18 cellular contexts compared by ENCODE assay signal in the genomic region with DNA sequence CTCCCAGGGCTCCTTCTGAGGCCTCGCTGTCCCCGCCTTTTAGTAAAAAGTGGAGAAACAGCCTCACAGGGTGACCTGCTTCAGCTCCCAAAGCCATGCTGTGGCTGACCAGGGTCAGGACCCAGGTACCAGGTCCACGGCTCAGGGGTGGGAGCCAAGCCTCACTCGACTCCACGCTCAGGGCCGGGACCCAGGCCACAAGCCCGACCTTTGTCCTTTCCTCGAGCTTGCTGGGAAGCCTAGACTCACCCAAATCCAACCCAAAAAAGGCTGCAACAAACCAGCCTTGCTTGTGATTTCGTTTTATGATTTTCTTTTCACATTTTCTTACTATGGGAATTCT. TPM values are rescaled to one million over a fixed set of nuclear protein-coding genes. Genes with fewer than 3 reads are reported as not detected.
A peak's percentile ranks its signal among the peaks of the same experiment; 100 is the strongest.
DNase-seq lines count a peak whose midpoint lies in the region; ATAC-seq and TF ChIP-seq lines count a peak whose summit lies in the region.
"Had no signal": no experiment of that assay in that cellular context is flagged by ENCODE, and none has a peak within 500 bp of the region (broad histone marks: within the 10 kb centered on the region; RNA-seq: fewer than 3 reads in every experiment).

No MANE protein-coding gene starts in this region.

- H3K23ac ChIP-seq in mesenchymal stem cell (ENCODE audit: low read length in 2 of 2) = no peak overlapping the region

- intact Hi-C loops in heart right ventricle (cut with DNase I) = loop anchor here in 9 of 10 donors (1.0 to 10.0 kb wide), 7 partner anchors 59 to 239 kb away; partner anchors contain the start of gene PDE9A (in 3 of the 9)
- intact Hi-C loops in cardiac septum (cut with DNase I) = loop anchor here (2.0 kb wide), 1 partner anchor 225 kb away; no protein-coding TSS in a partner anchor
- intact Hi-C loops in left lung (cut with DNase I) = no loop called here

- H2BK15ac ChIP-seq in mesenchymal stem cell (ENCODE audit: low read depth, poor library complexity, severe bottlenecking) = peak overlapping the region; percentile 12

- H3K27ac Mint-ChIP-seq in brain (peak overlapping the region in 3 of 5 experiments; percentile 9 to 77 (median 31)), osteocyte (ENCODE audit: unreplicated experiment) (no peak overlapping the region)
- H3K27ac Mint-ChIP-seq: activated naive CD4-positive, alpha-beta T cell treated with anti-CD3 and anti-CD28 coated beads, Interleukin-2, amount 50 U/mL, for 24 hours; B cell; mesothelial cell of epicardium had no signal

- no peaks in the 10 kb centered on the region for H4K20me1 ChIP-seq in smooth muscle cell (ENCODE audit: low read depth)

- H3K9me3 Mint-ChIP-seq in brain (peaks cover 6 to 18% (median 9%) of the 10 kb centered on the region in 5 experiments), osteocyte (ENCODE audit: unreplicated experiment) (peaks cover 9% of the 10 kb centered on the region)
- H3K9me3 Mint-ChIP-seq: activated naive CD4-positive, alpha-beta T cell treated with anti-CD3 and anti-CD28 coated beads, Interleukin-2, amount 50 U/mL, for 24 hours; naive thymus-derived CD4-positive, alpha-beta T cell had no signal

- H2BK12ac ChIP-seq in mesenchymal stem cell (ENCODE audit: low read length in 2 of 2) = no peak overlapping the region

- H3K4me3 ChIP-seq in heart right ventricle (no peak overlapping the region), mesenchymal stem cell (ENCODE audit: insufficient read depth in 1 of 2, low read depth in 1 of 2, low read length in 2 of 2) (no peak overlapping the region), smooth muscle cell (no peak overlapping the region), left lung (no peak overlapping the region)
- H3K4me3 ChIP-seq: ovary had no signal

- TF ChIP-seq CTCF in heart right ventricle (IDR thresholded peaks at IDR 0.05) (no peak), brain (conservative IDR thresholded peaks at IDR 0.05) (no peak), smooth muscle cell (IDR thresholded peaks at IDR 0.05; ENCODE audit: borderline replicate concordance, insufficient read depth, poor library complexity, severe bottlenecking) (no peak), left lung (IDR thresholded peaks at IDR 0.05) (no peak), osteocyte (IDR thresholded peaks at IDR 0.05) (no peak)

- H3K27ac ChIP-seq in heart right ventricle (no peak overlapping the region), mesenchymal stem cell (ENCODE audit: low read length, poor library complexity, severe bottlenecking) (no peak overlapping the region), smooth muscle cell (ENCODE audit: low read depth) (no peak overlapping the region), left lung (no peak overlapping the region)
- H3K27ac ChIP-seq: coronary artery, esophagus squamous epithelium, ovary, upper lobe of left lung had no signal

- WGBS in heart right ventricle, 2 donors = 79 to 84% methylated on average over 9 of the region's 9 CpGs
- 77% methylated on average over 9 of the region's 9 CpGs for WGBS in mesenchymal stem cell
- 89% methylated on average over 9 of the region's 9 CpGs for WGBS in smooth muscle cell (ENCODE audit: low lambda C conversion rate)

- no peak for DNase-seq in heart right ventricle
- no peak for DNase-seq in cardiac septum (ENCODE audit: low spot score)
- DNase-seq in mesenchymal stem cell = no peak
- DNase-seq in smooth muscle cell (lab: John Stamatoyannopoulos, UW; ENCODE audit: unreplicated experiment) = no peak
- DNase-seq in left lung = no peak
- DNase-seq in OCI-M1 (lab: John Stamatoyannopoulos, UW) = no peak
- no peak for DNase-seq in osteocyte (ENCODE audit: extremely low spot score, unreplicated experiment)
- DNase-seq: esophagus squamous epithelium, NCI-H1048, NCI-H187 treated with DMSO at 0.1 percent for 48 hours had no signal

- no peak overlapping the region for H3K18ac ChIP-seq in mesenchymal stem cell (ENCODE audit: low read depth in 1 of 2, low read length in 2 of 2)

- H2BK120ac ChIP-seq in mesenchymal stem cell (ENCODE audit: low read depth, low read length) = no peak overlapping the region

- H3K9ac ChIP-seq in mesenchymal stem cell (ENCODE audit: low read length) (no peak overlapping the region), smooth muscle cell (ENCODE audit: low read depth) (no peak overlapping the region)

- no peak overlapping the region for H3K4ac ChIP-seq in mesenchymal stem cell (ENCODE audit: low read depth in 1 of 2, low read length in 2 of 2)

- H2BK5ac ChIP-seq in mesenchymal stem cell (ENCODE audit: low read depth, low read length, poor library complexity, severe bottlenecking) = no peak overlapping the region

- no peaks in the 10 kb centered on the region for H3F3A ChIP-seq in smooth muscle cell (ENCODE audit: low read depth)

- peaks cover 23% of the 10 kb centered on the region for H3K4me1 Mint-ChIP-seq in brain
- H3K4me1 Mint-ChIP-seq in osteocyte (ENCODE audit: unreplicated experiment) = no peaks in the 10 kb centered on the region

- H3K9me3 ChIP-seq in heart right ventricle (peaks cover 0 to 13% (median 0%) of the 10 kb centered on the region in 11 donors), mesenchymal stem cell (ENCODE audit: control insufficient read depth, low read length) (peaks cover 12% of the 10 kb centered on the region), smooth muscle cell (replicated peaks; ENCODE audit: low read depth) (no peaks in the 10 kb centered on the region), left lung (peaks cover 0 to 1% of the 10 kb centered on the region in 2 donors)
- H3K9me3 ChIP-seq: esophagus squamous epithelium, ovary, upper lobe of left lung had no signal

- no peak overlapping the region for H2AK5ac ChIP-seq in mesenchymal stem cell (ENCODE audit: low read length, severe bottlenecking)

- H3K4me3 Mint-ChIP-seq in brain (no peak overlapping the region), osteocyte (ENCODE audit: unreplicated experiment) (no peak overlapping the region)
- H3K4me3 Mint-ChIP-seq: activated naive CD4-positive, alpha-beta T cell treated with anti-CD3 and anti-CD28 coated beads, Interleukin-2, amount 50 U/mL, for 24 hours; B cell; mesothelial cell of epicardium had no signal

- H4K91ac ChIP-seq in mesenchymal stem cell (ENCODE audit: low read length) = no peak overlapping the region

- H3K79me1 ChIP-seq in mesenchymal stem cell (replicated peaks; ENCODE audit: low read length, poor library complexity, severe bottlenecking) = no peaks in the 10 kb centered on the region

- no peak overlapping the region for H4K8ac ChIP-seq in mesenchymal stem cell (ENCODE audit: low read length)

- ATAC-seq in heart right ventricle (peak in 5 of 8 donors; percentile 18 to 45 (median 29)), left lung (no peak)

- no peaks in the 10 kb centered on the region for H3K36me3 Mint-ChIP-seq in brain
- H3K36me3 Mint-ChIP-seq in osteocyte (ENCODE audit: unreplicated experiment) = no peaks in the 10 kb centered on the region
- H3K36me3 Mint-ChIP-seq: activated naive CD4-positive, alpha-beta T cell treated with anti-CD3 and anti-CD28 coated beads, Interleukin-2, amount 50 U/mL, for 24 hours; mesothelial cell of epicardium; naive thymus-derived CD4-positive, alpha-beta T cell had no signal

- H3K4me1 ChIP-seq in heart right ventricle = peaks cover 0 to 11% (median 8%) of the 10 kb centered on the region in 9 donors
- peaks cover 3% of the 10 kb centered on the region for H3K4me1 ChIP-seq in mesenchymal stem cell (ENCODE audit: control insufficient read depth, insufficient read depth, low read depth, low read length)
- no peaks in the 10 kb centered on the region for H3K4me1 ChIP-seq in smooth muscle cell (ENCODE audit: low read depth)
- H3K4me1 ChIP-seq in left lung = peaks cover 0 to 9% of the 10 kb centered on the region in 2 donors

- H2AFZ ChIP-seq in mesenchymal stem cell (ENCODE audit: low read depth, low read length) = no peak overlapping the region
- no peak overlapping the region for H2AFZ ChIP-seq in smooth muscle cell (ENCODE audit: low read depth)

- H3K79me2 ChIP-seq in smooth muscle cell (ENCODE audit: low read depth) = no peaks in the 10 kb centered on the region

- H3K14ac ChIP-seq in mesenchymal stem cell (ENCODE audit: low read length in 2 of 2) = no peak overlapping the region

- H3K4me2 ChIP-seq in mesenchymal stem cell (ENCODE audit: low read length, poor library complexity, severe bottlenecking) (no peak overlapping the region), smooth muscle cell (peak overlapping the region; percentile 80)

- H3K27me3 ChIP-seq in heart right ventricle (peaks cover 4 to 24% (median 12%) of the 10 kb centered on the region in 7 donors), mesenchymal stem cell (ENCODE audit: control insufficient read depth in 1 of 2, insufficient read depth in 1 of 2, low read length in 2 of 2) (peaks cover 23 to 63% of the 10 kb centered on the region in 2 experiments), smooth muscle cell (ENCODE audit: low read depth) (no peaks in the 10 kb centered on the region), left lung (peaks cover 0 to 12% of the 10 kb centered on the region in 2 donors)
- H3K27me3 ChIP-seq: ovary, upper lobe of left lung had no signal

- H3K36me3 ChIP-seq in heart right ventricle (no peaks in the 10 kb centered on the region), mesenchymal stem cell (ENCODE audit: control insufficient read depth in 1 of 2, insufficient read depth in 2 of 2, low read depth in 1 of 2, low read length in 2 of 2) (no peaks in the 10 kb centered on the region), smooth muscle cell (ENCODE audit: low read depth) (no peaks in the 10 kb centered on the region), left lung (no peaks in the 10 kb centered on the region)
- H3K36me3 ChIP-seq: esophagus squamous epithelium, ovary, upper lobe of left lung had no signal

- peaks cover 3% of the 10 kb centered on the region for H3K27me3 Mint-ChIP-seq in brain
- peaks cover 5% of the 10 kb centered on the region for H3K27me3 Mint-ChIP-seq in osteocyte (ENCODE audit: unreplicated experiment)
- H3K27me3 Mint-ChIP-seq: activated naive CD4-positive, alpha-beta T cell treated with anti-CD3 and anti-CD28 coated beads, Interleukin-2, amount 50 U/mL, for 24 hours; naive thymus-derived CD4-positive, alpha-beta T cell had no signal

RNA-seq across cellular contexts. Expression of gene PDE9A, which starts 59.6 kb away (rescaled TPM):
- total RNA-seq in heart right ventricle (1 to 10 TPM; 1.2 to 5.0 (median 1.9) TPM), cardiac septum (1.1 TPM), smooth muscle cell (9.6 and 12.3 TPM in 2 replicates), left lung (1 to 10 TPM; 5.1 to 9.6 TPM), osteocyte (8.5 and 12.3 TPM in 2 replicates)
- polyA plus RNA-seq in heart right ventricle (1 to 10 TPM; 4.3 to 7.0 TPM), brain (ENCODE audit: insufficient read depth, low read depth, low replicate concordance) (19.1 TPM), smooth muscle cell (4.3 and 7.3 TPM in 2 replicates)
- polyA plus RNA-seq in mesenchymal stem cell (2013, experiment 1 of 2) = 24.7 TPM
- polyA plus RNA-seq in mesenchymal stem cell (2013, experiment 2 of 2) = 24.2 TPM

Comparison
In these comparisons a context has a peak if more than half of its experiments do, and no peak if none do; other contexts are left out.
1. intact Hi-C loops: an anchor here in heart right ventricle (1.0 to 10.0 kb wide) and cardiac septum (2.0 kb wide); none called in left lung.